22 cellular contexts compared by ENCODE assay signal in the genomic region with DNA sequence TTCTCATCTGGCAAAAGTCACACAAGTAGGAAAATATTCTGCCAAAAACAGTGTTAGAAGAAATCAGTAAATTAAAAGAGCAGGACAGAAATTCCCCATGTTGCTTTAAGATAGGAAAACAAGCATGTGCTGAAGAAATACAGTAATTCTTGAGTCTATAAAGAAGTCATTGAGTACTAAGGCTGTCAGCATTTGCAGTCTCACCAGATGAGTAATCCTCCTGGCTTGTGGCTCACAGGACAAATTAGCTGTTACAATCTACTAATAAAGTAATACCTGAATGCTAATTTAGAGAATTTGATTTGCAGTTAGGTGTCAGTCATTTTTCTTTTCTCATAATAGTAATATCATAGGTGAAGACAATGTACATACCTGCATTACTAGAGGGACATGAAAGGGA.
"Had no signal": no experiment of that assay in that cellular context is flagged by ENCODE, and none has a peak within 500 bp of the region (broad histone marks: within the 10 kb centered on the region; RNA-seq: fewer than 3 reads in every experiment).

No MANE protein-coding gene starts in this region.

- H3K4me3 ChIP-seq: ascending aorta, lower lobe of right lung, sigmoid colon, thyroid gland had no signal

- ATAC-seq: activated naive CD8-positive, alpha-beta T cell treated with anti-CD3 and anti-CD28 coated beads, Interleukin-2, amount 50 U/mL, for 24 hours; activated T-cell treated with anti-CD3 and anti-CD28 coated beads, Interleukin-2, amount 50 U/mL, for 4 hours; left colon; lower lobe of right lung; natural killer cell treated with Interleukin-12 subunit alpha and Interleukin-12 subunit beta and Interleukin-15 and Interleukin-18, amount 100 ng/mL, for 72 hours had no signal

- FAIRE-seq: islet of Langerhans had no signal

- DNase-seq: activated CD4-positive, alpha-beta T cell treated with anti-CD3 and anti-CD28 coated beads, Interleukin-2, amount 50 U/mL, for 1 hour; activated CD4-positive, CD25-positive, alpha-beta regulatory T cell treated with anti-CD3 and anti-CD28 coated beads, Interleukin-2, amount 50 U/mL, for 72 hours; activated CD8-positive, alpha-beta memory T cell treated with anti-CD3 and anti-CD28 coated beads, Interleukin-2, amount 50 U/mL, for 4 hours; activated naive CD4-positive, alpha-beta T cell treated with anti-CD3 and anti-CD28 coated beads, Interleukin-2, amount 10 ng/mL, durations not matched to agents 7 days and 5 days; activated naive CD8-positive, alpha-beta T cell treated with anti-CD3 and anti-CD28 coated beads, Interleukin-2, amount 50 U/mL, for 24 hours; activated T-cell treated with anti-CD3 and anti-CD28 coated beads, Interleukin-2, amount 50 U/mL, for 4 hours; erythroblast; left colon; lower lobe of right lung; sigmoid colon; stimulated activated CD4-positive, alpha-beta T cell treated with anti-CD3 and anti-CD28 coated beads, Interleukin-12 subunit alpha, Interleukin-12 subunit beta, amount 100 ng/mL, for 4 hours; stimulated activated CD4-positive, alpha-beta T cell treated with anti-CD3 and anti-CD28 coated beads, Interleukin-2, amount 100 ng/mL, for 24 hours; stimulated activated naive CD4-positive, alpha-beta T cell treated with Interleukin-2 at 50 U/mL for 16 hours; SW 1271; T-helper 2 cell; thyroid gland had no signal

- H3K4me3 Mint-ChIP-seq: activated naive CD4-positive, alpha-beta T cell treated with anti-CD3 and anti-CD28 coated beads, Interleukin-2, amount 10 ng/mL, durations not matched to agents 7 days and 5 days; activated naive CD8-positive, alpha-beta T cell treated with anti-CD3 and anti-CD28 coated beads, Interleukin-2, amount 50 U/mL, for 24 hours; activated T-cell treated with anti-CD3 and anti-CD28 coated beads, Interleukin-2, amount 50 U/mL, for 4 hours; natural killer cell treated with Interleukin-12 subunit alpha and Interleukin-12 subunit beta and Interleukin-15 and Interleukin-18, amount 100 ng/mL, for 72 hours had no signal

- H3K36me3 Mint-ChIP-seq: activated naive CD4-positive, alpha-beta T cell treated with anti-CD3 and anti-CD28 coated beads, Interleukin-2, amount 10 ng/mL, durations not matched to agents 7 days and 5 days; natural killer cell treated with Interleukin-12 subunit alpha and Interleukin-12 subunit beta and Interleukin-15 and Interleukin-18, amount 100 ng/mL, for 72 hours had no signal

- H3K36me3 ChIP-seq: ascending aorta, lower lobe of right lung, neutrophil, sigmoid colon, thyroid gland had no signal

- H3K4me1 ChIP-seq: ascending aorta, lower lobe of right lung, sigmoid colon, thyroid gland had no signal

- H3K27me3 ChIP-seq: ascending aorta, neutrophil, sigmoid colon, thyroid gland had no signal

- H3K27me3 Mint-ChIP-seq: activated naive CD4-positive, alpha-beta T cell treated with anti-CD3 and anti-CD28 coated beads, Interleukin-2, amount 10 ng/mL, durations not matched to agents 7 days and 5 days; natural killer cell treated with Interleukin-12 subunit alpha and Interleukin-12 subunit beta and Interleukin-15 and Interleukin-18, amount 100 ng/mL, for 72 hours had no signal

- H3K9me3 ChIP-seq: ascending aorta, lower lobe of right lung, neutrophil, sigmoid colon, thyroid gland had no signal

- H3K4me1 Mint-ChIP-seq: activated naive CD4-positive, alpha-beta T cell treated with anti-CD3 and anti-CD28 coated beads, Interleukin-2, amount 10 ng/mL, durations not matched to agents 7 days and 5 days; activated naive CD8-positive, alpha-beta T cell treated with anti-CD3 and anti-CD28 coated beads, Interleukin-2, amount 50 U/mL, for 24 hours had no signal

- H3K27ac ChIP-seq: ascending aorta, lower lobe of right lung, neutrophil, parathyroid adenoma, sigmoid colon, thyroid gland, VCaP had no signal

- H3K27ac Mint-ChIP-seq: activated naive CD4-positive, alpha-beta T cell treated with anti-CD3 and anti-CD28 coated beads, Interleukin-2, amount 10 ng/mL, durations not matched to agents 7 days and 5 days; activated naive CD8-positive, alpha-beta T cell treated with anti-CD3 and anti-CD28 coated beads, Interleukin-2, amount 50 U/mL, for 24 hours; natural killer cell treated with Interleukin-12 subunit alpha and Interleukin-12 subunit beta and Interleukin-15 and Interleukin-18, amount 100 ng/mL, for 72 hours had no signal
